ENCODE assay signal across 32 cellular contexts in genomic region chr16:57910726-57911125, GRCh38.
"Had no signal": no experiment of that assay in that cellular context is flagged by ENCODE, and none has a peak within 500 bp of the region (broad histone marks: within the 10 kb centered on the region; RNA-seq: fewer than 3 reads in every experiment).

No MANE protein-coding gene starts in this region.

- H3K36me3 ChIP-seq: adrenal gland, brain microvascular endothelial cell, breast epithelium had no signal

- H3K4me3 ChIP-seq: adrenal gland, body of pancreas, breast epithelium had no signal

- FAIRE-seq: astrocyte, TTC549 had no signal

- H3K4me1 ChIP-seq: adrenal gland, body of pancreas, breast epithelium had no signal

- H3K27me3 ChIP-seq: adrenal gland, body of pancreas, breast epithelium had no signal

- H3K9me3 ChIP-seq: adrenal gland, body of pancreas, breast epithelium had no signal

- H3K27ac ChIP-seq: adrenal gland, body of pancreas, brain microvascular endothelial cell, breast epithelium, VCaP had no signal

- DNase-seq: activated B cell treated with CpG ODN at 0.5 μM for 24 hours; activated CD4-positive, alpha-beta memory T cell treated with anti-CD3 and anti-CD28 coated beads for 36 hours; activated CD4-positive, alpha-beta T cell treated with anti-CD3 and anti-CD28 coated beads for 4 hours; activated CD4-positive, alpha-beta T cell treated with anti-CD3 and anti-CD28 coated beads, Interleukin-2, amount 10 ng/mL, durations not matched to agents 24 days and 14 days; activated CD4-positive, alpha-beta T cell treated with anti-CD3 and anti-CD28 coated beads, Interleukin-2, amount 50 U/mL, for 1 hour; activated CD4-positive, alpha-beta T cell treated with anti-CD3 and anti-CD28 coated beads, Interleukin-2, amount 50 U/mL, for 4 hours; activated CD4-positive, CD25-positive, alpha-beta regulatory T cell treated with anti-CD3 and anti-CD28 coated beads, Interleukin-2, amount 50 U/mL, for 72 hours; activated CD8-positive, alpha-beta memory T cell treated with anti-CD3 and anti-CD28 coated beads, Interleukin-2, amount 50 U/mL, for 4 hours; activated CD8-positive, alpha-beta T cell treated with anti-CD3 and anti-CD28 coated beads for 36 hours; activated effector memory CD4-positive, alpha-beta T cell treated with anti-CD3 and anti-CD28 coated beads, Interleukin-2, amount 50 U/mL, for 16 hours; activated gamma-delta T cell treated with Interleukin-2 at 50 U/mL for 16 hours; activated naive CD4-positive, alpha-beta T cell; activated naive CD4-positive, alpha-beta T cell treated with anti-CD3 and anti-CD28 coated beads for 36 hours; activated naive CD4-positive, alpha-beta T cell treated with anti-CD3 and anti-CD28 coated beads, Interleukin-2, amount 50 U/mL, for 16 hours; activated naive CD8-positive, alpha-beta T cell treated with anti-CD3 and anti-CD28 coated beads for 36 hours; activated T-cell treated with anti-CD3 and anti-CD28 coated beads for 4 hours; activated T-cell treated with anti-CD3 and anti-CD28 coated beads, Interleukin-2, amount 50 U/mL, for 1 hour; activated T-cell treated with anti-CD3 and anti-CD28 coated beads, Interleukin-2, amount 50 U/mL, for 4 hours; activated T-cell treated with anti-CD3 and anti-CD28 coated beads, Interleukin-2, amount 50 U/mL, for 72 hours; adrenal gland; amniotic stem cell; aorta; body of pancreas; brain microvascular endothelial cell; central memory CD4-positive, alpha-beta T cell; T-helper 1 cell; T-helper 2 cell; T-helper 9 cell had no signal
